ENCODE assay signal across 8 cellular contexts in the genomic region with DNA sequence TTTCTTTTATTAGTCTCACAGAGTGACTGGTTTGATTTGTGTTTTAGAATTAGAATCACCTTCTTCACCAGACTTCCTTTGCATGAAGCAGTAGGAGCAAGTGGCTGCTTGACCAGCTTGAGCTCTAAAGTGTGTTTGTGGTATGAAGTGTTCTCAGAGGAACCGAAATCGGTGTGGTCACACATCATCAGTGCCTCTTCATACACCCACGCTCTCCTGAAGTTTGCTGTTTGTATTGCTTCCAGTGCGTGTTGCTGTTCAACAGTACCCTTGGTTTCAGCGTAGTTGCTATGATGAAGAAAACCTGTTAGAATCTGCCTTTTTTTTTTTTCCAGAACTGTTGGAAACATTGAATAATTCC.
A peak's percentile ranks its signal among the peaks of the same experiment; 100 is the strongest.
DNase-seq lines count a peak whose midpoint lies in the region; ATAC-seq, FAIRE-seq and TF ChIP-seq lines count a peak whose summit lies in the region.

No MANE protein-coding gene starts in this region.

- H3K9me3 ChIP-seq in keratinocyte (ENCODE audit: control insufficient read depth, low read depth, low read length) (no peaks in the 10 kb centered on the region), neural progenitor cell (ENCODE audit: low read depth) (no peaks in the 10 kb centered on the region)

- H3K27me3 ChIP-seq in keratinocyte (ENCODE audit: control insufficient read depth, extremely low read depth, insufficient read depth, low read length) (no peaks in the 10 kb centered on the region), H7 (ENCODE audit: control insufficient read depth, insufficient read depth, low read length) (no peaks in the 10 kb centered on the region), neural progenitor cell (no peaks in the 10 kb centered on the region)

- peak; percentile 64 for ATAC-seq in activated CD4-positive, alpha-beta T cell treated with anti-CD3 and anti-CD28 coated beads for 36 hours
- ATAC-seq in HG02798 (IDR thresholded peaks at IDR 0.05; ENCODE audit: poor library complexity, unreplicated experiment) (peak; percentile 84), T-cell (replicated peaks in 1 of 4) (peak in 3 of 4 experiments; percentile 43 to 73 (median 60))

- H3K79me2 ChIP-seq in keratinocyte (ENCODE audit: control insufficient read depth, insufficient read depth, low read length): peaks cover 57% of the 10 kb centered on the region
- peaks cover 15% of the 10 kb centered on the region for H3K79me2 ChIP-seq in neural progenitor cell (ENCODE audit: low read depth)

- H3K4me1 ChIP-seq in keratinocyte (ENCODE audit: control insufficient read depth, extremely low read depth, insufficient read depth, low read length) (peaks cover 52% of the 10 kb centered on the region), neural progenitor cell (peaks cover 3% of the 10 kb centered on the region)

- H4K20me1 ChIP-seq in keratinocyte (ENCODE audit: control insufficient read depth, extremely low read depth, insufficient read depth, low read length) (no peaks in the 10 kb centered on the region), neural progenitor cell (ENCODE audit: low read depth) (peaks cover 3% of the 10 kb centered on the region)

- H3K9ac ChIP-seq in keratinocyte (ENCODE audit: control insufficient read depth, extremely low read depth, insufficient read depth, low read length) (peak overlapping the region; percentile 73), neural progenitor cell (no peak overlapping the region)

- dilution Hi-C loops in keratinocyte (cut with MboI; ENCODE audit: extremely low pct_ligation_motif_present, low sequenced_read_pairs): no loop called here

- POLR2A ChIA-PET in activated CD4-positive, alpha-beta T cell treated with anti-CD3 and anti-CD28 coated beads for 36 hours (lab: Charles Lee): interaction anchor here (0.6 to 2.0 kb wide), 4 partner anchors 9 to 20 kb away, joined by 3 to 15 read pairs (median 6); no protein-coding TSS in a partner anchor
- POLR2A ChIA-PET in T-cell (lab: Charles Lee): interaction anchor here in 1 of 2 donors (1.2 to 3.1 kb wide), 3 partner anchors 9 to 17 kb away, joined by 3 to 16 read pairs (median 5); no protein-coding TSS in a partner anchor

- H3K9me1 ChIP-seq in keratinocyte (ENCODE audit: control insufficient read depth, extremely low read depth, insufficient read depth, low read length): no peaks in the 10 kb centered on the region

- H3K36me3 Mint-ChIP-seq in activated CD4-positive, alpha-beta T cell treated with anti-CD3 and anti-CD28 coated beads for 36 hours (ENCODE audit: low read depth): no peaks in the 10 kb centered on the region
- no peaks in the 10 kb centered on the region for H3K36me3 Mint-ChIP-seq in T-cell
- H3K36me3 Mint-ChIP-seq in neural progenitor cell: peaks cover 2% of the 10 kb centered on the region

- no peaks in the 10 kb centered on the region for H3F3A ChIP-seq in neural progenitor cell (ENCODE audit: low read depth)

- H3K9me3 Mint-ChIP-seq in activated CD4-positive, alpha-beta T cell treated with anti-CD3 and anti-CD28 coated beads for 36 hours (ENCODE audit: low read depth): no peaks in the 10 kb centered on the region
- H3K9me3 Mint-ChIP-seq in T-cell (no peaks in the 10 kb centered on the region), neural progenitor cell (no peaks in the 10 kb centered on the region)

- TF ChIP-seq CTCF in keratinocyte (optimal IDR thresholded peaks at IDR 0.05 in 1 of 3, IDR thresholded peaks at IDR 0.05 in 1 of 3, conservative IDR thresholded peaks at IDR 0.05 in 1 of 3; ENCODE audit: extremely low read depth in 1 of 3, insufficient read depth in 2 of 3, low read length in 3 of 3): no peak
- TF ChIP-seq CTCF in neural progenitor cell (IDR thresholded peaks at IDR 0.05): no peak

- H3K27ac ChIP-seq in keratinocyte (ENCODE audit: control insufficient read depth, insufficient read depth, low read length) (peak overlapping the region; percentile 93), neural progenitor cell (no peak overlapping the region)

- H3K36me3 ChIP-seq in keratinocyte (ENCODE audit: control insufficient read depth in 2 of 2, extremely low read depth in 1 of 2, insufficient read depth in 2 of 2, low read length in 2 of 2) (no peaks in the 10 kb centered on the region), H7 (replicated peaks; ENCODE audit: control insufficient read depth, insufficient read depth, low read length) (no peaks in the 10 kb centered on the region; the same call in 1 of the 2 replicates), neural progenitor cell (no peaks in the 10 kb centered on the region)

- H3K27me3 Mint-ChIP-seq in activated CD4-positive, alpha-beta T cell treated with anti-CD3 and anti-CD28 coated beads for 36 hours: no peaks in the 10 kb centered on the region
- H3K27me3 Mint-ChIP-seq in T-cell (no peaks in the 10 kb centered on the region), neural progenitor cell (ENCODE audit: insufficient read depth, low read depth) (peaks cover 2% of the 10 kb centered on the region)

- H3K4me2 ChIP-seq in keratinocyte (ENCODE audit: control insufficient read depth, extremely low read depth, insufficient read depth, low read depth, low read length) (peak overlapping the region; percentile 84), neural progenitor cell (no peak overlapping the region)

- H2AFZ ChIP-seq in keratinocyte (ENCODE audit: control insufficient read depth, low read length) (no peak overlapping the region), neural progenitor cell (replicated peaks) (no peak overlapping the region)

- H3K4me3 Mint-ChIP-seq in activated CD4-positive, alpha-beta T cell treated with anti-CD3 and anti-CD28 coated beads for 36 hours: peak overlapping the region; percentile 31
- H3K4me3 Mint-ChIP-seq in T-cell (peak overlapping the region; percentile 52 to 66 (median 59)), neural progenitor cell (no peak overlapping the region)

- peak overlapping the region; percentile 84 for H3K27ac Mint-ChIP-seq in activated CD4-positive, alpha-beta T cell treated with anti-CD3 and anti-CD28 coated beads for 36 hours
- peak overlapping the region; percentile 87 to 93 for H3K27ac Mint-ChIP-seq in T-cell
- no peak overlapping the region for H3K27ac Mint-ChIP-seq in neural progenitor cell

- DNase-seq in activated CD4-positive, alpha-beta T cell treated with anti-CD3 and anti-CD28 coated beads for 36 hours: peak; percentile 67
- DNase-seq in activated CD4-positive, alpha-beta T cell treated with anti-CD3 and anti-CD28 coated beads for 1 hour: no peak
- DNase-seq in T-cell (peak in 23 of 34 experiments; percentile 10 to 46 (median 26)), keratinocyte (ENCODE audit: low read depth, low spot score) (no peak), H7 (no peak), neural progenitor cell (ENCODE audit: low spot score) (no peak), OCI-M1 (lab: John Stamatoyannopoulos, UW) (no peak)

- intact Hi-C loops in activated CD4-positive, alpha-beta T cell treated with anti-CD3 and anti-CD28 coated beads for 36 hours (cut with DNase I, micrococcal nuclease): loop anchor here (1.0 kb wide), 3 partner anchors 9 to 40 kb away; no protein-coding TSS in a partner anchor

- CTCF ChIA-PET in activated CD4-positive, alpha-beta T cell treated with anti-CD3 and anti-CD28 coated beads for 36 hours (lab: Charles Lee): interaction anchor here (0.7 to 10.4 kb wide), 8 partner anchors 9 to 77 kb away, joined by 3 to 112 read pairs (median 4); no protein-coding TSS in a partner anchor
- CTCF ChIA-PET in T-cell (lab: Charles Lee): interaction anchor here (0.7 to 4.4 kb wide), 8 partner anchors 9 to 36 kb away, joined by 3 to 29 read pairs (median 6); no protein-coding TSS in a partner anchor

- FAIRE-seq in keratinocyte (lab: Jason Lieb, UNC): peak; percentile 69

- H3K4me3 ChIP-seq in keratinocyte (ENCODE audit: control insufficient read depth in 2 of 3, extremely low read depth in 1 of 3, insufficient read depth in 2 of 3, low read depth in 1 of 3, low read length in 3 of 3) (peak overlapping the region in 2 of 3 experiments; percentile 36 to 49), H7 (ENCODE audit: insufficient read depth, low read depth, low read length) (no peak overlapping the region), neural progenitor cell (no peak overlapping the region)

- peaks cover 83% of the 10 kb centered on the region for H3K4me1 Mint-ChIP-seq in activated CD4-positive, alpha-beta T cell treated with anti-CD3 and anti-CD28 coated beads for 36 hours
- H3K4me1 Mint-ChIP-seq in T-cell: peaks cover 73 to 81% (median 76%) of the 10 kb centered on the region in 3 donors
- H3K4me1 Mint-ChIP-seq in neural progenitor cell: peaks cover 20% of the 10 kb centered on the region

Comparison
In these comparisons a context has a peak if more than half of its experiments do, and no peak if none do; other contexts are left out.
1. DNase-seq: peak in activated CD4-positive, alpha-beta T cell treated with anti-CD3 and anti-CD28 coated beads for 36 hours (single experiment) and T-cell (23 of 34); none in activated CD4-positive, alpha-beta T cell treated with anti-CD3 and anti-CD28 coated beads for 1 hour (single experiment), keratinocyte (single experiment), H7 (single experiment), neural progenitor cell (single experiment) and OCI-M1 (single experiment).
2. H3K4me3 ChIP-seq: peak in keratinocyte (2 of 3); none in H7 (single experiment) and neural progenitor cell (single experiment).
3. Peak in every context shown above with its lines, with median percentiles within 50 percentile points of each other: ATAC-seq.